9 cellular contexts compared by ENCODE assay signal in genomic region chr1:145094655-145095211, GRCh38. TPM values are rescaled to one million over a fixed set of nuclear protein-coding genes. Genes with fewer than 3 reads are reported as not detected.
A peak's percentile ranks its signal among the peaks of the same experiment; 100 is the strongest.
DNase-seq lines count a peak whose midpoint lies in the region; ATAC-seq and TF ChIP-seq lines count a peak whose summit lies in the region.
"Not testable (repeated sequence)": the region's sequence is repeated elsewhere in the genome, so short reads cannot be mapped to it uniquely, and the experiment has no call there.
"Had no signal": no experiment of that assay in that cellular context is flagged by ENCODE, and none has a peak within 500 bp of the region (broad histone marks: within the 10 kb centered on the region; RNA-seq: fewer than 3 reads in every experiment).

No MANE protein-coding gene starts in this region.

- intact Hi-C loops in heart left ventricle (cut with DNase I); thyroid gland (cut with DNase I): not testable (repeated sequence)

- CTCF ChIA-PET in T-cell (lab: Charles Lee): not testable (repeated sequence)

- TF ChIP-seq CTCF in astrocyte of the cerebellum (IDR thresholded peaks at IDR 0.05; ENCODE audit: low read depth, low read length, missing control alignments); heart left ventricle (IDR thresholded peaks at IDR 0.05); thyroid gland (IDR thresholded peaks at IDR 0.05): not testable (repeated sequence)

- H3K4me3 ChIP-seq in astrocyte of the cerebellum (ENCODE audit: low read depth, low read length) (peak overlapping the region; percentile 38), heart left ventricle (peak overlapping the region in 11 of 12 donors; percentile 27 to 62 (median 50)), neuron (ENCODE audit: low read length) (peak overlapping the region; percentile 36), thyroid gland (replicated peaks in 1 of 3) (peak overlapping the region in 1 of 3 donors; percentile 27)

- H3K4me3 Mint-ChIP-seq in T-cell: peak overlapping the region in 1 of 3 donors; percentile 56

- TF ChIP-seq POLR2A in heart left ventricle (IDR thresholded peaks at IDR 0.05); thyroid gland (IDR thresholded peaks at IDR 0.05): not testable (repeated sequence)

- not testable (repeated sequence) for H3K27ac Mint-ChIP-seq in T-cell

- DNase-seq in T-cell: peak in 4 of 34 experiments; percentile 0 to 20 (median 3)
- DNase-seq in astrocyte of the cerebellum (ENCODE audit: low read depth): not testable (repeated sequence)
- peak; percentile 9 to 51 (median 21) for DNase-seq in heart left ventricle
- peak; percentile 1 to 3 for DNase-seq in thyroid gland

- POLR2A ChIA-PET in T-cell (lab: Charles Lee): not testable (repeated sequence)

- not testable (repeated sequence) for H3K4me1 Mint-ChIP-seq in T-cell

- not testable (repeated sequence) for H3K36me3 ChIP-seq in heart left ventricle; neuron (ENCODE audit: insufficient read depth, low read length); thyroid gland

- H3K27me3 ChIP-seq in heart left ventricle; neuron (ENCODE audit: insufficient read depth, low read length); thyroid gland: not testable (repeated sequence)

- 0% methylated on average over 7 to 12 of the region's 46 CpGs; no CpG with 5 or more reads in 1 of the 4 donors for WGBS in heart left ventricle, 4 donors
- no CpG with 5 or more reads among the region's 46 CpGs for WGBS in thyroid gland, 2 donors

- H3K27ac ChIP-seq in heart left ventricle: peak overlapping the region in 4 of 12 donors; percentile 27 to 70 (median 70)
- not testable (repeated sequence) for H3K27ac ChIP-seq in thyroid gland

- in situ Hi-C loops in astrocyte of the cerebellum (cut with HindIII; ENCODE audit: low sequenced_read_pairs): not testable (repeated sequence)

- not testable (repeated sequence) for H3K36me3 Mint-ChIP-seq in T-cell

- not testable (repeated sequence) for H3K27me3 Mint-ChIP-seq in T-cell

- ATAC-seq in GM18502 (IDR thresholded peaks at IDR 0.05; ENCODE audit: poor library complexity, unreplicated experiment) (peak; percentile 5), GM21737 (IDR thresholded peaks at IDR 0.05; ENCODE audit: unreplicated experiment) (peak; percentile 5), HG03196 (IDR thresholded peaks at IDR 0.05; ENCODE audit: unreplicated experiment) (peak; percentile 11), T-cell (replicated peaks in 1 of 4) (peak in 3 of 4 experiments; percentile 1 to 3 (median 2)), heart left ventricle (peak; percentile 17 to 50 (median 44))

- not testable (repeated sequence) for H3K9me3 Mint-ChIP-seq in T-cell

- not testable (repeated sequence) for H3K9me3 ChIP-seq in heart left ventricle; neuron (ENCODE audit: low read length); thyroid gland

- not testable (repeated sequence) for H2AFZ ChIP-seq in neuron (ENCODE audit: low read depth, low read length)

- not testable (repeated sequence) for H3K4me1 ChIP-seq in heart left ventricle; neuron (ENCODE audit: insufficient read depth, low read length); thyroid gland

RNA-seq across cellular contexts. Expression of gene SRGAP2B, which starts 0.4 kb away (rescaled TPM):
- total RNA-seq in T-cell (10 to 100 TPM in 4 of 5 donors, 1 to 10 TPM in 1; 9.3 to 24.9 (median 21.8) TPM), heart left ventricle (10 to 100 TPM in 5 of 9 donors, 1 to 10 TPM in 4; 7.4 to 26.8 (median 10.4) TPM), thyroid gland (10 to 100 TPM in 3 of 4 donors, 1 to 10 TPM in 1; 8.0 to 12.0 (median 11.6) TPM)
- 1 to 10 TPM; 3.0 to 6.2 TPM for polyA plus RNA-seq in heart left ventricle

RNA-seq across cellular contexts. Expression of gene FAM72D, which starts 1.0 kb away (rescaled TPM):
- under 1 TPM in 1 of 5 donors, not detected in 4; 0.09 TPM for total RNA-seq in T-cell
- under 1 TPM in 3 of 9 donors, not detected in 6; 0.14 to 0.35 (median 0.20) TPM for total RNA-seq in heart left ventricle
- under 1 TPM; 0.06 to 0.08 TPM for polyA plus RNA-seq in heart left ventricle
- total RNA-seq in thyroid gland: under 1 TPM in 1 of 4 donors, not detected in 3; 0.22 TPM
- total RNA-seq: mesenteric fat pad had no signal
